Comparison of ENCODE assay signal across 30 cellular contexts in the genomic region with DNA sequence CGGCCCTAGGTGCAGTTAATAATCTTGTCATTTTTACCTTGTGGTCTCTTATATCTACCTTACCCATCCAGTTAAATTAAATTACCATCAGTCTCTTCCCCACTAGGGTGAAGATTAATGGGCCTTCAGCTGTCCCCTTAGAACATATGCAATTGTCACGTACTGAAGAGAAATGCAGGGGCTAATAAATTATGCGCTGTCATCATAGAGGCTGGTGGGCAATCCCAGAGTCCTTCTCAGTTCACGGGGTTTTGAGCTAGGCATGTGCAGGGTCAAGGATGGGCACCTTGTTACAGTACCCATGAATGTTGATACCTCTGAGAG. TPM values are rescaled to one million over a fixed set of nuclear protein-coding genes. Genes with fewer than 3 reads are reported as not detected.
"Had no signal": no experiment of that assay in that cellular context is flagged by ENCODE, and none has a peak within 500 bp of the region (broad histone marks: within the 10 kb centered on the region; RNA-seq: fewer than 3 reads in every experiment).

No MANE protein-coding gene starts in this region.

- H3K4me3 Mint-ChIP-seq: activated CD4-positive, alpha-beta T cell treated with anti-CD3 and anti-CD28 coated beads for 36 hours; activated CD4-positive, alpha-beta T cell treated with anti-CD3 and anti-CD28 coated beads, Interleukin-2, amount 10 ng/mL, durations not matched to agents 7 days and 5 days; activated CD8-positive, alpha-beta T cell treated with anti-CD3 and anti-CD28 coated beads, Interleukin-2, amount 10 ng/mL, durations not matched to agents 7 days and 5 days; activated naive CD4-positive, alpha-beta T cell treated with anti-CD3 and anti-CD28 coated beads for 36 hours; activated T-cell treated with anti-CD3 and anti-CD28 coated beads, Interleukin-2, amount 50 U/mL, for 24 hours; T-helper 1 cell treated with Interleukin-12 subunit alpha and Interleukin-12 subunit beta and Interleukin-4 antibody, amounts not matched to agents 30 μg/mL and 1 μg/mL, for 36 hours; T-helper 2 cell treated with Interferon-gamma antibody and Interleukin-4, amounts not matched to agents 5 μg/mL and 100 μg/mL, for 36 hours had no signal

- H3K27ac ChIP-seq: adrenal gland, body of pancreas, breast epithelium, Peyer's patch, SJSA1 had no signal

- H3K4me2 ChIP-seq: SK-N-SH had no signal

- H3K9ac ChIP-seq: SK-N-SH had no signal

- DNase-seq: activated CD4-positive, alpha-beta T cell treated with anti-CD3 and anti-CD28 coated beads for 36 hours; activated CD4-positive, alpha-beta T cell treated with anti-CD3 and anti-CD28 coated beads, Interleukin-2, amount 10 ng/mL, durations not matched to agents 7 days and 5 days; activated CD4-positive, alpha-beta T cell treated with anti-CD3 and anti-CD28 coated beads, Interleukin-2, amount 50 U/mL, for 48 hours; activated CD8-positive, alpha-beta T cell treated with anti-CD3 and anti-CD28 coated beads, Interleukin-2, amount 10 ng/mL, durations not matched to agents 7 days and 5 days; activated gamma-delta T cell treated with Interleukin-2 at 50 U/mL for 16 hours; activated naive CD4-positive, alpha-beta T cell treated with anti-CD3 and anti-CD28 coated beads for 36 hours; activated T-cell treated with anti-CD3 and anti-CD28 coated beads, Interleukin-2, amount 50 U/mL, for 24 hours; adrenal gland; body of pancreas; NCI-H1105; NCI-H1417 treated with DMSO at 0.1 percent for 48 hours; NCI-H187 treated with DMSO at 0.1 percent for 48 hours; NCI-H2081; NCI-H2171 treated with DMSO at 0.1 percent for 48 hours; NCI-H2227 treated with DMSO at 0.1 percent for 48 hours; NCI-H446; NCI-H510A treated with DMSO at 0.1 percent for 48 hours; NCI-H526 treated with DMSO at 0.1 percent for 48 hours; NCI-H774; NK-92 treated with Interleukin-12 subunit alpha and Interleukin-12 subunit beta, amount 100 ng/mL, for 24 hours; PC-3; Peyer's patch; SHP77 treated with DMSO at 0.1 percent for 48 hours; SK-N-SH had no signal

- H3K9me3 Mint-ChIP-seq: activated CD4-positive, alpha-beta T cell treated with anti-CD3 and anti-CD28 coated beads, Interleukin-2, amount 10 ng/mL, durations not matched to agents 7 days and 5 days; activated naive CD4-positive, alpha-beta T cell treated with anti-CD3 and anti-CD28 coated beads for 36 hours; activated naive CD4-positive, alpha-beta T cell treated with anti-CD3 and anti-CD28 coated beads, Interleukin-2, amount 50 U/mL, for 72 hours; activated T-cell treated with anti-CD3 and anti-CD28 coated beads, Interleukin-2, amount 50 U/mL, for 24 hours; activated T-helper 2 cell treated with anti-CD3 and anti-CD28 coated beads, Interferon-gamma antibody, Interleukin-2, Interleukin-4, amounts not matched to agents 10 μg/mL and 5 μg/mL and 100 μg/mL, durations not matched to agents 14 hours and 24 hours and 36 hours; T-helper 1 cell treated with Interleukin-12 subunit alpha and Interleukin-12 subunit beta and Interleukin-4 antibody, amounts not matched to agents 30 μg/mL and 1 μg/mL, for 36 hours; T-helper 2 cell treated with Interferon-gamma antibody and Interleukin-4, amounts not matched to agents 5 μg/mL and 100 μg/mL, for 36 hours had no signal

- H3K9me3 ChIP-seq: adrenal gland, body of pancreas, breast epithelium, Peyer's patch, SJSA1, SK-N-SH had no signal

- H3K27ac Mint-ChIP-seq: activated CD4-positive, alpha-beta T cell treated with anti-CD3 and anti-CD28 coated beads for 36 hours; activated CD4-positive, alpha-beta T cell treated with anti-CD3 and anti-CD28 coated beads, Interleukin-2, amount 10 ng/mL, durations not matched to agents 7 days and 5 days; activated CD8-positive, alpha-beta T cell treated with anti-CD3 and anti-CD28 coated beads, Interleukin-2, amount 10 ng/mL, durations not matched to agents 7 days and 5 days; activated naive CD4-positive, alpha-beta T cell treated with anti-CD3 and anti-CD28 coated beads for 36 hours; activated naive CD4-positive, alpha-beta T cell treated with anti-CD3 and anti-CD28 coated beads, Interleukin-2, amount 50 U/mL, for 72 hours; activated T-cell treated with anti-CD3 and anti-CD28 coated beads, Interleukin-2, amount 50 U/mL, for 24 hours; activated T-helper 2 cell treated with anti-CD3 and anti-CD28 coated beads, Interferon-gamma antibody, Interleukin-2, Interleukin-4, amounts not matched to agents 10 μg/mL and 5 μg/mL and 100 μg/mL, durations not matched to agents 14 hours and 24 hours and 36 hours; T-helper 1 cell treated with Interleukin-12 subunit alpha and Interleukin-12 subunit beta and Interleukin-4 antibody, amounts not matched to agents 30 μg/mL and 1 μg/mL, for 36 hours; T-helper 2 cell treated with Interferon-gamma antibody and Interleukin-4, amounts not matched to agents 5 μg/mL and 100 μg/mL, for 36 hours had no signal

- ATAC-seq: activated CD4-positive, alpha-beta T cell treated with anti-CD3 and anti-CD28 coated beads for 36 hours; activated CD8-positive, alpha-beta T cell treated with anti-CD3 and anti-CD28 coated beads, Interleukin-2, amount 10 ng/mL, durations not matched to agents 7 days and 5 days; activated naive CD4-positive, alpha-beta T cell treated with anti-CD3 and anti-CD28 coated beads, Interleukin-2, amount 50 U/mL, for 72 hours; body of pancreas; PC-3 had no signal

- H3K4me3 ChIP-seq: adrenal gland, body of pancreas, breast epithelium, Peyer's patch, SJSA1 had no signal

- H3K27me3 ChIP-seq: adrenal gland, body of pancreas, breast epithelium, Peyer's patch, SJSA1 had no signal

- H3K36me3 ChIP-seq: adrenal gland, breast epithelium, Peyer's patch, SJSA1 had no signal

- H3K4me1 ChIP-seq: adrenal gland, body of pancreas, breast epithelium, Peyer's patch, SJSA1 had no signal

- H3K4me1 Mint-ChIP-seq: activated CD4-positive, alpha-beta T cell treated with anti-CD3 and anti-CD28 coated beads for 36 hours; activated CD4-positive, alpha-beta T cell treated with anti-CD3 and anti-CD28 coated beads, Interleukin-2, amount 10 ng/mL, durations not matched to agents 7 days and 5 days had no signal

RNA-seq across cellular contexts. Expression of a gene that starts 35.8 kb away (rescaled TPM):
- total RNA-seq: activated CD8-positive, alpha-beta T cell treated with anti-CD3 and anti-CD28 coated beads, Interleukin-2, amount 10 ng/mL, durations not matched to agents 7 days and 5 days had no signal
